In genomic region chr12:25058619-25059018, GRCh38 we compare ENCODE assay signal across 11 cellular contexts.
DNase-seq lines count a peak whose midpoint lies in the region; ATAC-seq and TF ChIP-seq lines count a peak whose summit lies in the region.
"Had no signal": no experiment of that assay in that cellular context is flagged by ENCODE, and none has a peak within 500 bp of the region (broad histone marks: within the 10 kb centered on the region; RNA-seq: fewer than 3 reads in every experiment).

No MANE protein-coding gene starts in this region.

- intact Hi-C loops in posterior vena cava (cut with DNase I) = no loop called here

- peaks cover 13% of the 10 kb centered on the region for H3K4me1 Mint-ChIP-seq in osteocyte (ENCODE audit: unreplicated experiment)

- H3K27me3 ChIP-seq in gastroesophageal sphincter = no peaks in the 10 kb centered on the region
- H3K27me3 ChIP-seq: esophagus muscularis mucosa had no signal

- no peaks in the 10 kb centered on the region for H3K36me3 ChIP-seq in gastroesophageal sphincter
- H3K36me3 ChIP-seq: esophagus muscularis mucosa had no signal

- H3K4me1 ChIP-seq in gastroesophageal sphincter = no peaks in the 10 kb centered on the region
- H3K4me1 ChIP-seq: esophagus muscularis mucosa had no signal

- ATAC-seq in GM18520 (IDR thresholded peaks at IDR 0.05; ENCODE audit: unreplicated experiment) (peak; percentile 32), GM21423 (IDR thresholded peaks at IDR 0.05; ENCODE audit: unreplicated experiment) (peak; percentile 32), HG03280 (IDR thresholded peaks at IDR 0.05; ENCODE audit: unreplicated experiment) (peak; percentile 62), gastroesophageal sphincter (no peak)

- H3K9me3 ChIP-seq in gastroesophageal sphincter = no peaks in the 10 kb centered on the region
- H3K9me3 ChIP-seq: esophagus muscularis mucosa had no signal

- DNase-seq in cerebellar cortex (ENCODE audit: low spot score) (peak; percentile 24), posterior vena cava (ENCODE audit: low spot score) (no peak), MV-4-11 (lab: John Stamatoyannopoulos, UW) (no peak), osteocyte (ENCODE audit: extremely low spot score, unreplicated experiment) (no peak)
- DNase-seq: NCI-H187 treated with DMSO at 0.1 percent for 48 hours had no signal

- H3K4me3 Mint-ChIP-seq in osteocyte (ENCODE audit: unreplicated experiment) = no peak overlapping the region

- no peak for TF ChIP-seq EP300 in gastroesophageal sphincter (IDR thresholded peaks at IDR 0.05)

- H3K9me3 Mint-ChIP-seq in osteocyte (ENCODE audit: unreplicated experiment) = no peaks in the 10 kb centered on the region

- no peak overlapping the region for H3K4me3 ChIP-seq in gastroesophageal sphincter
- H3K4me3 ChIP-seq: esophagus muscularis mucosa had no signal

- H3K27me3 Mint-ChIP-seq in osteocyte (ENCODE audit: unreplicated experiment) = peaks cover 6% of the 10 kb centered on the region
- H3K27me3 Mint-ChIP-seq: progenitor cell of endocrine pancreas had no signal

- no peak for TF ChIP-seq CTCF in gastroesophageal sphincter (IDR thresholded peaks at IDR 0.05)
- no peak for TF ChIP-seq CTCF in osteocyte (IDR thresholded peaks at IDR 0.05)

- peaks cover 1% of the 10 kb centered on the region for H3K36me3 Mint-ChIP-seq in osteocyte (ENCODE audit: unreplicated experiment)

- no peak for TF ChIP-seq POLR2A in gastroesophageal sphincter (IDR thresholded peaks at IDR 0.05)

- 100% methylated on average over 1 of the region's 1 CpG for WGBS in gastroesophageal sphincter (ENCODE audit: low coverage in 1 of 2), 2 donors

- H3K27ac ChIP-seq in gastroesophageal sphincter = no peak overlapping the region
- H3K27ac ChIP-seq: esophagus muscularis mucosa had no signal

- no peak overlapping the region for H3K27ac Mint-ChIP-seq in osteocyte (ENCODE audit: unreplicated experiment)
- H3K27ac Mint-ChIP-seq: progenitor cell of endocrine pancreas had no signal
